35 cellular contexts compared by ENCODE assay signal in genomic region chr7:5793361-5794072, GRCh38. TPM values are rescaled to one million over a fixed set of nuclear protein-coding genes. Genes with fewer than 3 reads are reported as not detected.
DNase-seq lines count a peak whose midpoint lies in the region; ATAC-seq, FAIRE-seq and TF ChIP-seq lines count a peak whose summit lies in the region.
"Had no signal": no experiment of that assay in that cellular context is flagged by ENCODE, and none has a peak within 500 bp of the region (broad histone marks: within the 10 kb centered on the region; RNA-seq: fewer than 3 reads in every experiment).

No MANE protein-coding gene starts in this region.

- no peak for TF ChIP-seq CTCF in kidney (IDR thresholded peaks at IDR 0.05; ENCODE audit: borderline replicate concordance, extremely low read depth, insufficient read depth)
- TF ChIP-seq CTCF in testis (IDR thresholded peaks at IDR 0.05) = no peak
- TF ChIP-seq CTCF in RWPE1 (conservative IDR thresholded peaks at IDR 0.05; ENCODE audit: low read depth) = no peak

- no CpG with 5 or more reads among the region's 39 CpGs for WGBS in neuronal stem cell (ENCODE audit: extremely low coverage in 2 of 2, insufficient read length in 2 of 2, insufficient replicate concordance in 1 of 2), 2 donors
- 74 to 82% methylated on average over 10 to 39 of the region's 39 CpGs for WGBS in testis, 2 donors

- CTCF ChIA-PET in RWPE1 (lab: Yijun Ruan, JAX) = interaction anchor here (0.6 to 1.3 kb wide), 3 partner anchors 12 to 567 kb away, joined by 4 to 7 read pairs (median 4); partner anchors contain the start of gene RNF216

- no peaks in the 10 kb centered on the region for H3K79me1 ChIP-seq in neuronal stem cell (ENCODE audit: low read depth, low read length)

- H2BK12ac ChIP-seq in neuronal stem cell (ENCODE audit: low read length) = no peak overlapping the region

- H3K27ac ChIP-seq in kidney (ENCODE audit: low read depth in 2 of 2, low read length in 2 of 2) (no peak overlapping the region), neuronal stem cell (replicated peaks; ENCODE audit: low read length) (no peak overlapping the region), testis (no peak overlapping the region), RWPE1 (no peak overlapping the region)
- H3K27ac ChIP-seq: 22Rv1; A549; BLaER1; BLaER1 treated with 17β-estradiol and CSF1 and Interleukin-3, amounts not matched to agents 10 nM and 100 nM; C4-2B had no signal

- H3K4me3 ChIP-seq in H7 (ENCODE audit: insufficient read depth, low read depth, low read length) (no peak overlapping the region), kidney (ENCODE audit: low read length in 2 of 2) (no peak overlapping the region), neuronal stem cell (ENCODE audit: low read length in 2 of 2) (no peak overlapping the region), testis (peak overlapping the region; percentile 12 to 20)
- H3K4me3 ChIP-seq: A549; BLaER1; BLaER1 treated with 17β-estradiol and CSF1 and Interleukin-3, amounts not matched to agents 10 nM and 100 nM had no signal

- no peak overlapping the region for H3K9ac ChIP-seq in kidney (ENCODE audit: low read length in 2 of 2)
- no peak overlapping the region for H3K9ac ChIP-seq in neuronal stem cell (ENCODE audit: low read depth, low read length, poor library complexity)
- H3K9ac ChIP-seq: BLaER1; BLaER1 treated with 17β-estradiol and CSF1 and Interleukin-3, amounts not matched to agents 10 nM and 100 nM had no signal

- FAIRE-seq in kidney (lab: Jason Lieb, UNC) = no peak
- FAIRE-seq: A204.1, A549, D721Med had no signal

- H3K4me1 ChIP-seq in kidney (ENCODE audit: control insufficient read depth in 1 of 2, insufficient read depth in 1 of 2, low read depth in 1 of 2, low read length in 2 of 2) (no peaks in the 10 kb centered on the region), neuronal stem cell (ENCODE audit: control insufficient read depth in 2 of 2, insufficient read depth in 1 of 2, low read depth in 1 of 2, low read length in 2 of 2) (no peaks in the 10 kb centered on the region), testis (no peaks in the 10 kb centered on the region)
- H3K4me1 ChIP-seq: A549, Caco-2 had no signal

- no peak overlapping the region for H2AFZ ChIP-seq in neuronal stem cell (ENCODE audit: low read length)

- no peak overlapping the region for H4K8ac ChIP-seq in neuronal stem cell (ENCODE audit: low read depth, low read length)

- no peak overlapping the region for H3K14ac ChIP-seq in neuronal stem cell (ENCODE audit: low read length)

- H3K36me3 ChIP-seq in H7 (replicated peaks; ENCODE audit: control insufficient read depth, insufficient read depth, low read length) = no peaks in the 10 kb centered on the region
- no peaks in the 10 kb centered on the region for H3K36me3 ChIP-seq in kidney (ENCODE audit: control insufficient read depth in 1 of 2, insufficient read depth in 2 of 2, low read length in 2 of 2)
- H3K36me3 ChIP-seq in neuronal stem cell (replicated peaks in 1 of 2; ENCODE audit: control insufficient read depth in 2 of 2, insufficient read depth in 2 of 2, low read length in 2 of 2) = no peaks in the 10 kb centered on the region
- H3K36me3 ChIP-seq in testis (ENCODE audit: low read depth, missing control alignments) = no peaks in the 10 kb centered on the region
- H3K36me3 ChIP-seq: BE2C; BLaER1; BLaER1 treated with 17β-estradiol and CSF1 and Interleukin-3, amounts not matched to agents 10 nM and 100 nM had no signal

- H3K23ac ChIP-seq in neuronal stem cell (ENCODE audit: low read depth, low read length, poor library complexity) = no peak overlapping the region

- POLR2A ChIA-PET in RWPE1 (lab: Yijun Ruan, JAX; ENCODE audit: low non-redundant PET) = no interaction called here

- H2AK5ac ChIP-seq in neuronal stem cell (ENCODE audit: low read depth, low read length) = no peak overlapping the region

- TF ChIP-seq POLR2A in testis (IDR thresholded peaks at IDR 0.05) = no peak

- no peak overlapping the region for H3K4ac ChIP-seq in neuronal stem cell (ENCODE audit: low read length)

- H3K27me3 ChIP-seq in H7 (ENCODE audit: control insufficient read depth, insufficient read depth, low read length) (no peaks in the 10 kb centered on the region), neuronal stem cell (ENCODE audit: control insufficient read depth in 3 of 3, insufficient read depth in 3 of 3, low read depth in 1 of 3, low read length in 3 of 3) (no peaks in the 10 kb centered on the region), testis (no peaks in the 10 kb centered on the region)
- H3K27me3 ChIP-seq: BE2C; BLaER1; BLaER1 treated with 17β-estradiol and CSF1 and Interleukin-3, amounts not matched to agents 10 nM and 100 nM had no signal

- H2BK120ac ChIP-seq in neuronal stem cell (ENCODE audit: low read depth, low read length) = no peak overlapping the region

- H3K9me3 ChIP-seq in kidney (ENCODE audit: control insufficient read depth in 1 of 2, low read length in 2 of 2) (no peaks in the 10 kb centered on the region), neuronal stem cell (replicated peaks in 1 of 2; ENCODE audit: control insufficient read depth in 2 of 2, insufficient read depth in 1 of 2, low read depth in 1 of 2, low read length in 2 of 2) (no peaks in the 10 kb centered on the region), testis (no peaks in the 10 kb centered on the region)
- H3K9me3 ChIP-seq: A549, BE2C, Caco-2 had no signal

- H4K91ac ChIP-seq in neuronal stem cell (ENCODE audit: low read depth, low read length, poor library complexity) = no peak overlapping the region

- no peak overlapping the region for H2BK5ac ChIP-seq in neuronal stem cell (ENCODE audit: low read length)

- ATAC-seq in HG03039 (IDR thresholded peaks at IDR 0.05; ENCODE audit: unreplicated experiment) = no peak
- ATAC-seq: A549; CD8-positive, alpha-beta T cell had no signal

- intact Hi-C loops in kidney (cut with DNase I) (no loop called here), testis (cut with DNase I; ENCODE audit: low total_unique reads) (no loop called here)

- peak; percentile 19 for DNase-seq in H7
- peak; percentile 58 for DNase-seq in kidney
- no peak for DNase-seq in neuronal stem cell (ENCODE audit: low spot score)
- DNase-seq in testis = peak; percentile 23
- no peak for DNase-seq in activated naive CD4-positive, alpha-beta T cell treated with anti-CD3 and anti-CD28 coated beads, Interleukin-2, amount 50 U/mL, for 16 hours
- DNase-seq in activated CD8-positive, alpha-beta memory T cell treated with anti-CD3 and anti-CD28 coated beads, Interleukin-2, amount 50 U/mL, for 4 hours = no peak
- no peak for DNase-seq in RWPE1 (ENCODE audit: low spot score)
- DNase-seq: 8988T; ACHN; AML-193; BE2C; C1 segment of cervical spinal cord; Caco-2; Calu3; CD4-positive, alpha-beta memory T cell; CD4-positive, alpha-beta T cell; CD4-positive, CD25-positive, alpha-beta regulatory T cell; CD8-positive, alpha-beta memory T cell; CD8-positive, alpha-beta T cell; COR-L47; DMS 273 treated with DMSO at 0.1 percent for 48 hours; DMS153; DMS53; DMS79; DMS79 treated with DMSO at 0.1 percent for 48 hours; DND-41; EL had no signal

- no peak overlapping the region for H3K18ac ChIP-seq in neuronal stem cell (ENCODE audit: low read length)

- H3K4me2 ChIP-seq in neuronal stem cell (ENCODE audit: insufficient read depth, low read length, poor library complexity, severe bottlenecking) = no peak overlapping the region
- H3K4me2 ChIP-seq: A549; BLaER1; BLaER1 treated with 17β-estradiol and CSF1 and Interleukin-3, amounts not matched to agents 10 nM and 100 nM had no signal

- peak overlapping the region; percentile 55 for H2BK15ac ChIP-seq in neuronal stem cell (ENCODE audit: low read length)

RNA-seq across cellular contexts. Expression of gene RNF216, which starts 12.1 kb away (rescaled TPM):
- 22.3 and 27.8 TPM in 2 replicates for total RNA-seq in H7 (2014; rRNA removed; shearing (Covaris generic))
- 32.1 TPM for total RNA-seq in kidney
- 9.4 TPM for polyA plus RNA-seq in kidney (ENCODE audit: insufficient read depth, low read depth, low replicate concordance)
- 22.3 TPM for polyA plus RNA-seq in neuronal stem cell (2013, experiment 1 of 2)
- 22.5 TPM for polyA plus RNA-seq in neuronal stem cell (2013, experiment 2 of 2)
- total RNA-seq in testis = 100 to 1,000 TPM in 1 of 2 donors, 10 to 100 TPM in 1; 96.4 to 112 TPM
- 78.6 TPM for polyA plus RNA-seq in testis (ENCODE audit: insufficient read depth, low read depth, low replicate concordance)

Comparison
In these comparisons a context has a peak if more than half of its experiments do, and no peak if none do; other contexts are left out.
1. DNase-seq: peak in H7 (single experiment), kidney (single experiment) and testis (single experiment); none in neuronal stem cell (single experiment), activated naive CD4-positive, alpha-beta T cell treated with anti-CD3 and anti-CD28 coated beads, Interleukin-2, amount 50 U/mL, for 16 hours (single experiment), activated CD8-positive, alpha-beta memory T cell treated with anti-CD3 and anti-CD28 coated beads, Interleukin-2, amount 50 U/mL, for 4 hours (single experiment) and RWPE1 (single experiment).
2. H3K4me3 ChIP-seq: peak in testis (2 of 2); none in H7 (single experiment), kidney (0 of 2) and neuronal stem cell (0 of 2).